Comparison of ENCODE assay signal across 25 cellular contexts in genomic region chr3:160088492-160089137, GRCh38.
"Had no signal": no experiment of that assay in that cellular context is flagged by ENCODE, and none has a peak within 500 bp of the region (broad histone marks: within the 10 kb centered on the region; RNA-seq: fewer than 3 reads in every experiment).

No MANE protein-coding gene starts in this region.

- H3K79me2 ChIP-seq: hepatocyte had no signal

- H3K36me3 ChIP-seq: esophagus muscularis mucosa, gastroesophageal sphincter, heart left ventricle, left lung, lower lobe of right lung had no signal

- H3K4me2 ChIP-seq: hepatocyte had no signal

- H3K9me3 ChIP-seq: esophagus muscularis mucosa, gastroesophageal sphincter, heart left ventricle, left lung, lower lobe of right lung, mucosa of descending colon had no signal

- H3K27me3 Mint-ChIP-seq: naive B cell had no signal

- ATAC-seq: foreskin keratinocyte, gastroesophageal sphincter, heart left ventricle, left colon, left lung, lower lobe of right lung, mucosa of descending colon had no signal

- H3K4me3 Mint-ChIP-seq: immature natural killer cell, mesothelial cell of epicardium, naive B cell had no signal

- H3K36me3 Mint-ChIP-seq: immature natural killer cell, mesothelial cell of epicardium, naive B cell had no signal

- H3K27ac ChIP-seq: coronary artery, dorsolateral prefrontal cortex, esophagus muscularis mucosa, foreskin keratinocyte, gastroesophageal sphincter, heart left ventricle, hepatocyte, left lung, lower lobe of right lung had no signal

- H3K27ac Mint-ChIP-seq: immature natural killer cell, mesothelial cell of epicardium, naive B cell had no signal

- DNase-seq: dermis blood vessel endothelial cell; dorsolateral prefrontal cortex; effector CD4-positive, alpha-beta T cell; effector memory CD4-positive, alpha-beta T cell; foreskin keratinocyte; heart left ventricle; hypothalamus; immature natural killer cell; islet precursor cell; kidney; kidney glomerular epithelial cell; left colon; left lung; lower lobe of right lung; mesenchymal stem cell; mucosa of descending colon; naive B cell had no signal

- H3K4me3 ChIP-seq: coronary artery, dorsolateral prefrontal cortex, esophagus muscularis mucosa, gastroesophageal sphincter, heart left ventricle, hepatocyte, left lung, lower lobe of right lung, mucosa of descending colon had no signal

- H2AFZ ChIP-seq: hepatocyte had no signal

- H3K27me3 ChIP-seq: dorsolateral prefrontal cortex, esophagus muscularis mucosa, foreskin keratinocyte, gastroesophageal sphincter, heart left ventricle, hepatocyte, left lung had no signal

- H3K4me1 ChIP-seq: esophagus muscularis mucosa, foreskin keratinocyte, gastroesophageal sphincter, heart left ventricle, left lung, lower lobe of right lung had no signal

- H3K4me1 Mint-ChIP-seq: immature natural killer cell, mesothelial cell of epicardium, naive B cell had no signal

- FAIRE-seq: colon, endothelial cell of umbilical vein, frontal cortex, kidney had no signal
